In genomic region chr18:812123-812672, GRCh38 we compare ENCODE assay signal across 8 cellular contexts. TPM values are rescaled to one million over a fixed set of nuclear protein-coding genes. Genes with fewer than 3 reads are reported as not detected.
DNase-seq lines count a peak whose midpoint lies in the region; ATAC-seq and TF ChIP-seq lines count a peak whose summit lies in the region.

TSS of gene YES1 (minus strand) at chr18:812242. CDS start at chr18:756827, 55,415 bp downstream.

- intact Hi-C loops in CD4-positive, alpha-beta memory T cell (cut with micrococcal nuclease), result loop anchor here (1.0 to 2.0 kb wide), 2 partner anchors 101 to 543 kb away; partner anchors contain the start of gene THOC1

- peak within 1 kb of the TSS; percentile 97 to 99 (median 98) for H3K27ac Mint-ChIP-seq in CD4-positive, alpha-beta memory T cell

- peak within 1 kb of the TSS; percentile 96 for H2AFZ ChIP-seq in neuron (ENCODE audit: low read depth, low read length)

- no peaks in the 10 kb centered on the region for H3K36me3 ChIP-seq in CD4-positive, alpha-beta memory T cell (ENCODE audit: insufficient read depth, low read length)
- H3K36me3 ChIP-seq in neuron (ENCODE audit: insufficient read depth, low read length), result no peaks in the 10 kb centered on the region

- H3K4me3 ChIP-seq in CD4-positive, alpha-beta memory T cell (ENCODE audit: low read length in 2 of 2), result peak within 1 kb of the TSS; percentile 67 to 76
- peak within 1 kb of the TSS; percentile 88 for H3K4me3 ChIP-seq in fibroblast of the aortic adventitia (ENCODE audit: low read depth, low read length)
- peak within 1 kb of the TSS; percentile 97 for H3K4me3 ChIP-seq in neuron (ENCODE audit: low read length)

- TF ChIP-seq CTCF in fibroblast of the aortic adventitia (IDR thresholded peaks at IDR 0.05; ENCODE audit: insufficient read depth, low read length), result no peak

- peaks cover 0 to 11% of the 10 kb centered on the region in 2 donors for H3K36me3 Mint-ChIP-seq in CD4-positive, alpha-beta memory T cell

- peak; percentile 39 for ATAC-seq in HG03457 (IDR thresholded peaks at IDR 0.05; ENCODE audit: unreplicated experiment)

- peaks cover 42 to 62% (median 52%) of the 10 kb centered on the region in 4 donors for H3K4me1 Mint-ChIP-seq in CD4-positive, alpha-beta memory T cell

- peaks cover 0 to 5% of the 10 kb centered on the region in 2 donors for H3K27me3 Mint-ChIP-seq in CD4-positive, alpha-beta memory T cell

- H3K9me3 ChIP-seq in CD4-positive, alpha-beta memory T cell (ENCODE audit: control insufficient read depth in 1 of 2, low read length in 2 of 2), result no peaks in the 10 kb centered on the region
- H3K9me3 ChIP-seq in neuron (ENCODE audit: low read length), result no peaks in the 10 kb centered on the region

- CTCF ChIA-PET in CD4-positive, alpha-beta memory T cell (lab: Charles Lee; ENCODE audit: partially characterized antibody), result interaction anchor here (3.8 kb wide), 1 partner anchor 19 kb away, joined by 31 read pairs; no protein-coding TSS in a partner anchor

- H3K4me1 ChIP-seq in CD4-positive, alpha-beta memory T cell (ENCODE audit: insufficient read depth, low read length), result peaks cover 60% of the 10 kb centered on the region
- peaks cover 14% of the 10 kb centered on the region for H3K4me1 ChIP-seq in neuron (ENCODE audit: insufficient read depth, low read length)

- POLR2A ChIA-PET in CD4-positive, alpha-beta memory T cell (lab: Charles Lee; ENCODE audit: partially characterized antibody), result interaction anchor here (0.6 to 4.2 kb wide), 9 partner anchors 9 to 1827 kb away, joined by 3 to 45 read pairs (median 3); partner anchors contain the start of gene ENOSF1

- peak within 1 kb of the TSS; percentile 80 for H3K27ac ChIP-seq in CD4-positive, alpha-beta memory T cell (ENCODE audit: low read depth, low read length)

- DNase-seq in CD4-positive, alpha-beta memory T cell, result peak; percentile 80 to 86 (median 81)
- DNase-seq in GM19240 (ENCODE audit: insufficient read length, low spot score) (peak; percentile 55), RPMI7951 (ENCODE audit: low read depth) (peak; percentile 68), fibroblast of the aortic adventitia (ENCODE audit: low read depth) (peak; percentile 63), stromal cell of bone marrow (ENCODE audit: low read depth) (peak; percentile 47)
- DNase-seq in activated effector memory CD4-positive, alpha-beta T cell treated with anti-CD3 and anti-CD28 coated beads, Interleukin-2, amount 50 U/mL, for 16 hours, result peak; percentile 92

- H3K27me3 ChIP-seq in CD4-positive, alpha-beta memory T cell (ENCODE audit: insufficient read depth, low read length), result no peaks in the 10 kb centered on the region
- H3K27me3 ChIP-seq in neuron (ENCODE audit: insufficient read depth, low read length), result no peaks in the 10 kb centered on the region

- no peaks in the 10 kb centered on the region for H3K9me3 Mint-ChIP-seq in CD4-positive, alpha-beta memory T cell

- H3K4me3 Mint-ChIP-seq in CD4-positive, alpha-beta memory T cell, result peak within 1 kb of the TSS; percentile 91 to 98 (median 96)

RNA-seq across cellular contexts. Expression of gene YES1, which starts in this region (rescaled TPM):
- total RNA-seq in CD4-positive, alpha-beta memory T cell, result 1 to 10 TPM; 4.9 to 7.9 TPM
- polyA plus RNA-seq in CD4-positive, alpha-beta memory T cell, result 1 to 10 TPM; 1.9 to 2.0 TPM
- 69.1 and 93.9 TPM in 2 replicates for total RNA-seq in RPMI7951 (2014; rRNA removed; shearing (Covaris generic))
- total RNA-seq in fibroblast of the aortic adventitia (ENCODE audit: low replicate concordance), result 43.1 and 156 TPM in 2 replicates

Comparison
In these comparisons a context has a peak if more than half of its experiments do, and no peak if none do; other contexts are left out.
1. Peak in every context shown above with its lines: DNase-seq, ATAC-seq, H3K4me3 ChIP-seq and H3K27ac ChIP-seq.